In the genomic region with DNA sequence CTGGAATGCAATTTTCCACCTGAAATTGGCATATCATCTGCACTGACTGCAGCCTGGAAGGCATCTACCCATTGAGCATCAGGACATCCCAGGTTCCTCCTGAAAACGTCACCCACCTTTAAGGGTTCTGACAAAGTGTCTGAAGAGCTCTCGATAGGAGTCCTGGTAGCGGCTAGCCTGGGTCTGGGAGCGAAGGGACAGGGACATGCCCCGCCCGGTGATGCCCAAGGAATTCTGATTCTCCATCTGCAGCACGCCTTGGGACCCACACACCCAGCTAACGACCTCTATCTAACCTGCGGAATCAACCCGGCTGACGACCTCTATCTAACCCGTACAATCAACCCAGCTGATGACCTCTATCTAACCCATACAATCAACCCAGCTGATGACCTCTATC, we compare ENCODE assay signal across 20 cellular contexts. TPM values are rescaled to one million over a fixed set of nuclear protein-coding genes. Genes with fewer than 3 reads are reported as not detected.
DNase-seq lines count a peak whose midpoint lies in the region; ATAC-seq, FAIRE-seq and TF ChIP-seq lines count a peak whose summit lies in the region.
"Had no signal": no experiment of that assay in that cellular context is flagged by ENCODE, and none has a peak within 500 bp of the region (broad histone marks: within the 10 kb centered on the region; RNA-seq: fewer than 3 reads in every experiment).

No MANE protein-coding gene starts in this region.

- dilution Hi-C loops in mammary epithelial cell (cut with HindIII; ENCODE audit: low sequenced_read_pairs) = no loop called here

- H3K27ac ChIP-seq in mammary epithelial cell (ENCODE audit: insufficient read depth, low read depth, low read length) (no peak overlapping the region), A673 (ENCODE audit: low read depth, low read length, poor library complexity, severe bottlenecking) (no peak overlapping the region), GM12878 (ENCODE audit: control insufficient read depth, insufficient read depth) (no peak overlapping the region)
- H3K27ac ChIP-seq: 22Rv1, A549, BLaER1 had no signal

- TF ChIP-seq CTCF in mammary epithelial cell (conservative IDR thresholded peaks at IDR 0.05 in 1 of 2, IDR thresholded peaks at IDR 0.05 in 1 of 2; ENCODE audit: extremely low read depth in 1 of 2, insufficient read depth in 1 of 2, low read depth in 1 of 2, low read length in 2 of 2) = no peak
- TF ChIP-seq CTCF in MCF 10A (IDR thresholded peaks at IDR 0.05; ENCODE audit: unreplicated experiment) = no peak
- no peak for TF ChIP-seq CTCF in A673 (conservative IDR thresholded peaks at IDR 0.05; ENCODE audit: low read depth, low read length)
- TF ChIP-seq CTCF in GM12878 (IDR thresholded peaks at IDR 0.05 in 2 of 3, conservative IDR thresholded peaks at IDR 0.05 in 1 of 3; ENCODE audit: control insufficient read depth in 2 of 3, extremely low read depth in 1 of 3, insufficient read depth in 1 of 3, low read depth in 3 of 3, low read length in 3 of 3) = no peak

- H3K4me2 ChIP-seq in mammary epithelial cell (ENCODE audit: insufficient read depth, low read depth, low read length) (no peak overlapping the region), GM12878 (ENCODE audit: control insufficient read depth, insufficient read depth) (no peak overlapping the region)
- H3K4me2 ChIP-seq: A549, BLaER1 had no signal

- H3K4me3 Mint-ChIP-seq in MCF 10A (ENCODE audit: unreplicated experiment) = no peak overlapping the region
- H3K4me3 Mint-ChIP-seq: CD14-positive monocyte; CD4-positive, alpha-beta memory T cell; HFFc6 had no signal

- in situ Hi-C loops in mammary epithelial cell (cut with MboI; ENCODE audit: low sequenced_read_pairs in 2 of 2) (no loop called here), GM12878 (cut with MboI) (no loop called here)

- CTCF ChIA-PET in mammary epithelial cell (lab: Charles Lee; ENCODE audit: low non-redundant PET) (no interaction called here), MCF 10A (lab: Yijun Ruan, JAX) (interaction anchor here (0.6 kb wide), 2 partner anchors 203 to 248 kb away, joined by 3 read pairs; no protein-coding TSS in a partner anchor), A673 (lab: Charles Lee) (no interaction called here), GM12878 (lab: Yijun Ruan, JAX) (no interaction called here)

- no peaks in the 10 kb centered on the region for H3K9me3 Mint-ChIP-seq in MCF 10A (ENCODE audit: unreplicated experiment)
- H3K9me3 Mint-ChIP-seq: CD14-positive monocyte; CD4-positive, alpha-beta memory T cell; HFFc6 had no signal

- H3K9me3 ChIP-seq in mammary epithelial cell (replicated peaks; ENCODE audit: insufficient read depth, low read length) (no peaks in the 10 kb centered on the region), A673 (ENCODE audit: low read depth, low read length, poor library complexity, severe bottlenecking) (no peaks in the 10 kb centered on the region), GM12878 (replicated peaks; ENCODE audit: control insufficient read depth, insufficient read depth, low read length) (no peaks in the 10 kb centered on the region)
- H3K9me3 ChIP-seq: A549, BLaER1 had no signal

- H3K27me3 Mint-ChIP-seq in MCF 10A (ENCODE audit: insufficient read depth, unreplicated experiment) = no peaks in the 10 kb centered on the region
- H3K27me3 Mint-ChIP-seq: CD4-positive, alpha-beta memory T cell had no signal

- TF ChIP-seq EP300 in GM12878 (IDR thresholded peaks at IDR 0.05; ENCODE audit: borderline replicate concordance in 1 of 2, control insufficient read depth in 1 of 2, low read depth in 2 of 2, low read length in 2 of 2) = no peak

- WGBS in mammary epithelial cell (ENCODE audit: low coverage, missing lambda C conversion rate) = 95% methylated on average over 12 of the region's 12 CpGs
- WGBS in GM12878 (ENCODE audit: insufficient coverage, insufficient replicate concordance, low lambda C conversion rate, missing lambda C conversion rate) = 95% methylated on average over 12 of the region's 12 CpGs

- no peak for FAIRE-seq in GM12878 (lab: Jason Lieb, UNC)
- FAIRE-seq: A549 had no signal

- intact Hi-C loops in mammary epithelial cell (cut with micrococcal nuclease) (no loop called here), MCF 10A (cut with micrococcal nuclease) (no loop called here), A673 (cut with micrococcal nuclease; ENCODE audit: unreplicated experiment) (no loop called here), GM12878 (cut with micrococcal nuclease; ENCODE audit: unreplicated experiment) (no loop called here)

- SMC1A ChIA-PET in GM12878 (lab: Charles Lee; ENCODE audit: uncharacterized antibody, unreplicated experiment) = no interaction called here

- no peak overlapping the region for H2AFZ ChIP-seq in mammary epithelial cell (ENCODE audit: low read depth, low read length)
- H2AFZ ChIP-seq in GM12878 (ENCODE audit: control insufficient read depth, low read depth, low read length) = no peak overlapping the region

- TF ChIP-seq POLR2A in GM12878 (IDR thresholded peaks at IDR 0.05; ENCODE audit: low read depth, low read length) = no peak

- H4K20me1 ChIP-seq in mammary epithelial cell (ENCODE audit: insufficient read depth, low read length) = no peaks in the 10 kb centered on the region
- no peaks in the 10 kb centered on the region for H4K20me1 ChIP-seq in GM12878 (ENCODE audit: control insufficient read depth, insufficient read depth)

- H3K4me1 ChIP-seq in mammary epithelial cell (ENCODE audit: insufficient read depth, low read length) (no peaks in the 10 kb centered on the region), A673 (ENCODE audit: insufficient read depth, low read length, poor library complexity, severe bottlenecking) (no peaks in the 10 kb centered on the region), GM12878 (ENCODE audit: control insufficient read depth, insufficient read depth, low read length) (no peaks in the 10 kb centered on the region)
- H3K4me1 ChIP-seq: A549 had no signal

- TF ChIP-seq RAD21 in GM12878 (IDR thresholded peaks at IDR 0.05; ENCODE audit: insufficient read depth, low read depth, low read length) = no peak

- H3K4me1 Mint-ChIP-seq in MCF 10A (ENCODE audit: insufficient read depth, unreplicated experiment) = no peaks in the 10 kb centered on the region

- POLR2A ChIA-PET in MCF 10A (lab: Yijun Ruan, JAX) (no interaction called here), A673 (lab: Charles Lee; ENCODE audit: low non-redundant PET) (no interaction called here), GM12878 (lab: Charles Lee) (no interaction called here)

- peaks cover 31% of the 10 kb centered on the region for H3K36me3 Mint-ChIP-seq in MCF 10A (ENCODE audit: insufficient read depth, unreplicated experiment)

- no peaks in the 10 kb centered on the region for H3K27me3 ChIP-seq in mammary epithelial cell (ENCODE audit: insufficient read depth, low read length)
- no peaks in the 10 kb centered on the region for H3K27me3 ChIP-seq in A673 (replicated peaks; ENCODE audit: insufficient read depth, low read depth, low read length, poor library complexity)
- H3K27me3 ChIP-seq in GM12878 (replicated peaks in 1 of 2; ENCODE audit: control insufficient read depth in 2 of 2, insufficient read depth in 2 of 2, low read length in 1 of 2) = no peaks in the 10 kb centered on the region
- H3K27me3 ChIP-seq: BLaER1 had no signal

- ATAC-seq in GM12878 (no peak), HG03045 (IDR thresholded peaks at IDR 0.05; ENCODE audit: unreplicated experiment) (no peak)
- ATAC-seq: A549, HCT116 had no signal

- H3K79me2 ChIP-seq in mammary epithelial cell (ENCODE audit: insufficient read depth, low read length) (no peaks in the 10 kb centered on the region), GM12878 (ENCODE audit: control insufficient read depth, insufficient read depth, low read length) (no peaks in the 10 kb centered on the region)

- H3K27ac Mint-ChIP-seq in MCF 10A (ENCODE audit: low read depth, unreplicated experiment) = no peak overlapping the region
- H3K27ac Mint-ChIP-seq: CD4-positive, alpha-beta memory T cell; HFFc6 had no signal

- no peak for DNase-seq in mammary epithelial cell
- DNase-seq in MCF 10A (ENCODE audit: unreplicated experiment) = no peak
- DNase-seq in A673 (ENCODE audit: low spot score) = no peak
- no peak for DNase-seq in GM12878 (ENCODE audit: low read depth, low spot score)
- DNase-seq in SKM-1 treated with dmso at 0.1 percent for 144 hours (lab: John Stamatoyannopoulos, UW; ENCODE audit: unreplicated experiment) = no peak
- DNase-seq: CD4-positive, alpha-beta memory T cell; DMS153; DMS79; GDM1; GOT3; H7; HFFc6 had no signal

- RAD21 ChIA-PET in GM12878 (lab: Charles Lee; ENCODE audit: unreplicated experiment) = no interaction called here

- BruUV-seq in mammary epithelial cell (replicated peaks; lab: Mats Ljungman, UMichigan) (TSS peak; percentile 22), MCF 10A (replicated peaks; lab: Mats Ljungman, UMichigan) (no TSS peak), A673 (replicated peaks; lab: Mats Ljungman, UMichigan) (TSS peak; percentile 36), GM12878 (replicated peaks; lab: Mats Ljungman, UMichigan) (TSS peak; percentile 51)

- H3K9ac ChIP-seq in mammary epithelial cell (ENCODE audit: insufficient read depth, low read length) (no peak overlapping the region), GM12878 (ENCODE audit: control insufficient read depth, insufficient read depth, low read length) (no peak overlapping the region)
- H3K9ac ChIP-seq: BLaER1 had no signal

- H3K36me3 ChIP-seq in mammary epithelial cell (ENCODE audit: insufficient read depth, low read length) = peaks cover 4% of the 10 kb centered on the region
- H3K36me3 ChIP-seq in A673 (ENCODE audit: insufficient read depth, low read length, poor library complexity, severe bottlenecking) = peaks cover 14% of the 10 kb centered on the region
- H3K36me3 ChIP-seq in GM12878 (ENCODE audit: control insufficient read depth in 2 of 2, insufficient read depth in 2 of 2, low read length in 1 of 2) = peaks cover 3 to 10% of the 10 kb centered on the region in 2 experiments; a peak in 3 of 4 replicates

- no peak overlapping the region for H3K4me3 ChIP-seq in mammary epithelial cell (replicated peaks in 1 of 3; ENCODE audit: insufficient read depth in 1 of 3, low read depth in 2 of 3, low read length in 3 of 3)
- H3K4me3 ChIP-seq in A673 (ENCODE audit: low read depth, low read length, poor library complexity, severe bottlenecking) = no peak overlapping the region
- no peak overlapping the region for H3K4me3 ChIP-seq in GM12878
- H3K4me3 ChIP-seq: A549, BLaER1 had no signal

RNA-seq across cellular contexts. Expression of gene CCDC27, which starts 13.3 kb away (rescaled TPM):
- total RNA-seq in mammary epithelial cell = not detected
- not detected for polyA plus RNA-seq in mammary epithelial cell
- not detected for polyA minus RNA-seq in mammary epithelial cell
- not detected in 2 replicates for total RNA-seq in MCF 10A (2022)
- total RNA-seq in A673 (2021) = not detected in 2 replicates
- not detected in 2 replicates for total RNA-seq in GM12878 (2013; cell fraction: nucleolus; rRNA removed)
- total RNA-seq in GM12878 (2014; rRNA removed) = not detected in 2 replicates
- total RNA-seq in GM12878 (2014; rRNA removed; fragmentation: Illumina TruSeq; extraction: Trizol) = not detected in 2 replicates
- total RNA-seq in GM12878 (2021) = not detected in 2 replicates
- not detected for polyA plus RNA-seq in GM12878 (2011; ENCODE audit: low read depth)
- not detected in 2 replicates for polyA plus RNA-seq in GM12878 (2011; rRNA removed)
- not detected in 2 replicates for polyA plus RNA-seq in GM12878 (2011; cell fraction: cytosol; rRNA removed)
- polyA plus RNA-seq in GM12878 (2011; cell fraction: nucleus; rRNA removed) = not detected in 2 replicates
- polyA plus RNA-seq in GM12878 (2012) = not detected in 2 replicates
- not detected in 2 replicates for polyA plus RNA-seq in GM12878 (2014; fragmentation: Illumina TruSeq; extraction: Trizol)
- polyA plus RNA-seq in GM12878 (2014; fragmentation: Nextera tagmentation; extraction: Ambion mirVana) = under 1 TPM in 1 of 2 experiments, not detected in 1; 0.05 TPM
- not detected in 2 replicates for polyA plus RNA-seq in GM12878 (2014; rRNA removed)
- not detected for polyA plus RNA-seq in GM12878 (2016; fragmentation: Nextera tagmentation; extraction: Ambion mirVana)
- not detected in 2 replicates for polyA minus RNA-seq in GM12878 (2011; rRNA and poly(A)+ RNA removed)
- not detected in 2 replicates for polyA minus RNA-seq in GM12878 (2011; cell fraction: cytosol; rRNA and poly(A)+ RNA removed)
- not detected in 2 replicates for polyA minus RNA-seq in GM12878 (2011; cell fraction: nucleus; rRNA and poly(A)+ RNA removed)
- total RNA-seq: CD4-positive, alpha-beta memory T cell; Daoy; HFFc6 had no signal
- polyA plus RNA-seq: A549; AG04450; CD14-positive monocyte; CD4-positive, alpha-beta memory T cell had no signal

RNA-seq across cellular contexts. Expression of gene SMIM1, which starts 33.6 kb away (rescaled TPM):
- 1 to 10 TPM; 1.2 to 2.1 TPM for total RNA-seq in mammary epithelial cell
- polyA plus RNA-seq in mammary epithelial cell = 0.59 TPM
- polyA minus RNA-seq in mammary epithelial cell = not detected
- 1.2 TPM in 1 of 2 replicates, not detected in the other for total RNA-seq in MCF 10A (2022)
- total RNA-seq in A673 (2021) = 0.81 and 1.5 TPM in 2 replicates
- total RNA-seq in GM12878 (2013; cell fraction: nucleolus; rRNA removed) = 3.9 TPM in 1 of 2 replicates, not detected in the other
- 0.71 TPM in 1 of 2 replicates, not detected in the other for total RNA-seq in GM12878 (2014; rRNA removed)
- not detected in 2 replicates for total RNA-seq in GM12878 (2014; rRNA removed; fragmentation: Illumina TruSeq; extraction: Trizol)
- total RNA-seq in GM12878 (2021) = 0.53 TPM in 1 of 2 replicates, not detected in the other
- polyA plus RNA-seq in GM12878 (2011; ENCODE audit: low read depth) = not detected
- 0.30 TPM in 1 of 2 replicates, not detected in the other for polyA plus RNA-seq in GM12878 (2011; rRNA removed)
- polyA plus RNA-seq in GM12878 (2011; cell fraction: cytosol; rRNA removed) = 0.54 and 0.92 TPM in 2 replicates
- 0.36 and 0.94 TPM in 2 replicates for polyA plus RNA-seq in GM12878 (2011; cell fraction: nucleus; rRNA removed)
- polyA plus RNA-seq in GM12878 (2012) = 0.97 and 1.8 TPM in 2 replicates
- polyA plus RNA-seq in GM12878 (2014; fragmentation: Illumina TruSeq; extraction: Trizol) = not detected in 2 replicates
- not detected for polyA plus RNA-seq in GM12878 (2014; fragmentation: Nextera tagmentation; extraction: Ambion mirVana)
- polyA plus RNA-seq in GM12878 (2014; rRNA removed) = 0.37 and 1.1 TPM in 2 replicates
- not detected for polyA plus RNA-seq in GM12878 (2016; fragmentation: Nextera tagmentation; extraction: Ambion mirVana)
- not detected in 2 replicates for polyA minus RNA-seq in GM12878 (2011; rRNA and poly(A)+ RNA removed)
- not detected in 2 replicates for polyA minus RNA-seq in GM12878 (2011; cell fraction: cytosol; rRNA and poly(A)+ RNA removed)
- 0.97 and 1.1 TPM in 2 replicates for polyA minus RNA-seq in GM12878 (2011; cell fraction: nucleus; rRNA and poly(A)+ RNA removed)
- total RNA-seq: Daoy had no signal

RNA-seq across cellular contexts. Expression of gene LRRC47, which starts 57.4 kb away (rescaled TPM):
- total RNA-seq in mammary epithelial cell = 10 to 100 TPM; 31.2 to 40.2 TPM
- 19.8 TPM for polyA plus RNA-seq in mammary epithelial cell
- polyA minus RNA-seq in mammary epithelial cell = 46.5 TPM
- 46.1 and 53.0 TPM in 2 replicates for total RNA-seq in MCF 10A (2022)
- 69.8 and 86.7 TPM in 2 replicates for total RNA-seq in A673 (2021)
- 13.3 and 18.5 TPM in 2 replicates for total RNA-seq in GM12878 (2013; cell fraction: nucleolus; rRNA removed)
- total RNA-seq in GM12878 (2014; rRNA removed) = 20.9 and 22.9 TPM in 2 replicates
- total RNA-seq in GM12878 (2014; rRNA removed; fragmentation: Illumina TruSeq; extraction: Trizol) = 13.7 and 15.3 TPM in 2 replicates
- 31.0 and 34.6 TPM in 2 replicates for total RNA-seq in GM12878 (2021)
- 8.3 TPM for polyA plus RNA-seq in GM12878 (2011; ENCODE audit: low read depth)
- polyA plus RNA-seq in GM12878 (2011; rRNA removed) = 24.0 and 25.4 TPM in 2 replicates
- 13.1 and 14.6 TPM in 2 replicates for polyA plus RNA-seq in GM12878 (2011; cell fraction: cytosol; rRNA removed)
- polyA plus RNA-seq in GM12878 (2011; cell fraction: nucleus; rRNA removed) = 17.9 and 29.4 TPM in 2 replicates
- 23.2 and 23.5 TPM in 2 replicates for polyA plus RNA-seq in GM12878 (2012)
- polyA plus RNA-seq in GM12878 (2014; fragmentation: Illumina TruSeq; extraction: Trizol) = 20.4 and 26.1 TPM in 2 replicates
- 1 to 10 TPM; 2.5 to 4.5 TPM for polyA plus RNA-seq in GM12878 (2014; fragmentation: Nextera tagmentation; extraction: Ambion mirVana)
- 21.1 and 24.4 TPM in 2 replicates for polyA plus RNA-seq in GM12878 (2014; rRNA removed)
- polyA plus RNA-seq in GM12878 (2016; fragmentation: Nextera tagmentation; extraction: Ambion mirVana) = 10 to 100 TPM; 14.1 to 15.3 TPM
- polyA minus RNA-seq in GM12878 (2011; rRNA and poly(A)+ RNA removed) = 6.3 and 8.1 TPM in 2 replicates
- 6.0 and 6.8 TPM in 2 replicates for polyA minus RNA-seq in GM12878 (2011; cell fraction: cytosol; rRNA and poly(A)+ RNA removed)
- 4.2 and 8.9 TPM in 2 replicates for polyA minus RNA-seq in GM12878 (2011; cell fraction: nucleus; rRNA and poly(A)+ RNA removed)
